ENCODE assay signal across 12 cellular contexts in the genomic region with DNA sequence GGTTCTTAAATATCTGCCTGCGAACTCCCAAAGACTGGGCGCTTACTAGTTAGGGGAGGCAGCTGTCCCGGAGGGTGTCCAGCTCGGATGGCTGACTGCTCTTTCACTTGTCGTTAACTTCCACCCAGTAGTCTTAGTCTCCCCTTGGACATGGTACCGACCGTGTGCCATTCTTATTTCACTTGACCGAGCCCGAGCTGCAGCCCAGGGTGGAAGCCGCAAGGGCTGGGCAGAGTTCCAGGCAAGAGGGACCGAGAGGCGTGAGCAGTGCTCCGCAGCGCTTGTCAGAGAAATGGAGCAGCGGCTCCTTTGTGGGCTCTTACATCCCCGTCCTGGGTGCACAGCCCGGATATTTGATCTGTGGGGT. TPM values are rescaled to one million over a fixed set of nuclear protein-coding genes. Genes with fewer than 3 reads are reported as not detected.
DNase-seq lines count a peak whose midpoint lies in the region; ATAC-seq, FAIRE-seq and TF ChIP-seq lines count a peak whose summit lies in the region.
"Had no signal": no experiment of that assay in that cellular context is flagged by ENCODE, and none has a peak within 500 bp of the region (broad histone marks: within the 10 kb centered on the region; RNA-seq: fewer than 3 reads in every experiment).

No MANE protein-coding gene starts in this region.

- ATAC-seq in GM18870 (IDR thresholded peaks at IDR 0.05; ENCODE audit: unreplicated experiment), result no peak
- ATAC-seq in GM19397 (IDR thresholded peaks at IDR 0.05; ENCODE audit: unreplicated experiment), result no peak

- peak; percentile 17 for DNase-seq in Caki2 (ENCODE audit: low read depth)
- DNase-seq in RCC 7860 (ENCODE audit: low spot score), result peak; percentile 11
- peak in 29 of 42 donors; percentile 18 to 79 (median 49) for DNase-seq in head of caudate nucleus
- DNase-seq in nucleus accumbens (lab: John Stamatoyannopoulos, UW), result peak in 44 of 56 donors; percentile 16 to 78 (median 58)
- no peak for DNase-seq in NCI-H345 treated with DMSO at 0.1 percent for 48 hours (lab: John Stamatoyannopoulos, UW; ENCODE audit: unreplicated experiment)
- DNase-seq in H54 (ENCODE audit: insufficient read length, low spot score), result no peak
- DNase-seq: HFFc6; NCI-H1048; stimulated activated CD4-positive, alpha-beta T cell treated with anti-CD3 and anti-CD28 coated beads, Interleukin-2, amount 100 ng/mL, for 48 hours had no signal

- FAIRE-seq in RCC 7860 (lab: Jason Lieb, UNC) (peak; percentile 58), H54 (lab: Jason Lieb, UNC) (no peak)
- FAIRE-seq: colon had no signal

- in situ Hi-C loops in Caki2 (cut with HindIII; ENCODE audit: low pct_unique_long_range_greater_than_20kb, low sequenced_read_pairs), result no loop called here

- no peak for TF ChIP-seq POLR2A in H54 (IDR thresholded peaks at IDR 0.05; ENCODE audit: low read depth, low read length)

- intact Hi-C loops in head of caudate nucleus (cut with DNase I), result no loop called here

RNA-seq across cellular contexts. Expression of gene SLITRK2, which starts 0.3 kb away (rescaled TPM):
- total RNA-seq in Caki2 (2014; rRNA removed; shearing (Covaris generic); ENCODE audit: low replicate concordance), result 0.03 TPM in 1 of 2 replicates, not detected in the other
- total RNA-seq: HFFc6 had no signal

Comparison
In these comparisons a context has a peak if more than half of its experiments do, and no peak if none do; other contexts are left out.
1. DNase-seq: peak in Caki2 (single experiment), RCC 7860 (single experiment), head of caudate nucleus (29 of 42) and nucleus accumbens (44 of 56); none in NCI-H345 treated with DMSO at 0.1 percent for 48 hours (single experiment) and H54 (single experiment).